22 cellular contexts compared by ENCODE assay signal in the genomic region with DNA sequence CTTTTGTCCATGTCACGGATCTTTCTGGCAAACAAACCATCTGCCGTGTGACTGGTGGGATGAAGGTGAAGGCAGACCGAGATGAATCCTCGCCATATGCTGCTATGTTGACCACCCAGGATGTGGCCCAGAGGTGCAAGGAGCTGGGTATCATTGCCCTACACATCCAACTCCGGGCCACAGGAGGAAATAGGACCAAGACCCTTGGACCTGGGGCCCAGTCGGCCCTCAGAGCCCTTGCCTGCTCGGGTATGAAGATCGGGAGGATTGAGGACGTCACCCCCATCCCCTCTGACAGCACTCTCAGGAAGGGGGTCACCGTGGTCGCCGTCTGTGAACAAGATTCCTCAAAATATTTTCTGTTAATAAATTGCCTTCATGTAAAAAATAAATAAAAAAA. TPM values are rescaled to one million over a fixed set of nuclear protein-coding genes. Genes with fewer than 3 reads are reported as not detected.
"Had no signal": no experiment of that assay in that cellular context is flagged by ENCODE, and none has a peak within 500 bp of the region (broad histone marks: within the 10 kb centered on the region; RNA-seq: fewer than 3 reads in every experiment).

No MANE protein-coding gene starts in this region.

- H3K9me3 ChIP-seq: ascending aorta, right atrium auricular region, tibial nerve had no signal

- DNase-seq: activated CD4-positive, alpha-beta memory T cell treated with anti-CD3 and anti-CD28 coated beads for 36 hours; activated T-cell treated with anti-CD3 and anti-CD28 coated beads for 4 hours; dermis blood vessel endothelial cell; effector memory CD4-positive, alpha-beta T cell; foreskin keratinocyte; glutamatergic neuron; midbrain; nephron progenitor cell; occipital lobe; stimulated activated CD4-positive, alpha-beta T cell treated with anti-CD3 and anti-CD28 coated beads, Interleukin-2, amount 100 ng/mL, for 24 hours; stimulated activated naive CD4-positive, alpha-beta T cell treated with Interleukin-2 at 50 U/mL for 16 hours; SW 1271 had no signal

- H3K27me3 ChIP-seq: ascending aorta, foreskin keratinocyte, right atrium auricular region, tibial nerve had no signal

- ATAC-seq: foreskin keratinocyte had no signal

- H3K27ac Mint-ChIP-seq: activated CD4-positive, alpha-beta memory T cell treated with anti-CD3 and anti-CD28 coated beads for 36 hours; activated T-helper 1 cell treated with anti-CD3 and anti-CD28 coated beads, Interleukin-12 subunit alpha, Interleukin-12 subunit beta, Interleukin-2, Interleukin-4 antibody, amounts not matched to agents 30 ng/mL and 10 ng/mL and 1 ng/mL, durations not matched to agents 14 hours and 24 hours and 36 hours; nephron progenitor cell; progenitor cell of endocrine pancreas had no signal

- H3K36me3 ChIP-seq: ascending aorta, right atrium auricular region had no signal

- H3K9me3 Mint-ChIP-seq: activated CD4-positive, alpha-beta memory T cell treated with anti-CD3 and anti-CD28 coated beads for 36 hours; activated T-helper 1 cell treated with anti-CD3 and anti-CD28 coated beads, Interleukin-12 subunit alpha, Interleukin-12 subunit beta, Interleukin-2, Interleukin-4 antibody, amounts not matched to agents 30 ng/mL and 10 ng/mL and 1 ng/mL, durations not matched to agents 14 hours and 24 hours and 36 hours; nephron progenitor cell had no signal

- H3K27me3 Mint-ChIP-seq: activated CD4-positive, alpha-beta memory T cell treated with anti-CD3 and anti-CD28 coated beads for 36 hours; progenitor cell of endocrine pancreas had no signal

- H3K4me3 Mint-ChIP-seq: activated CD4-positive, alpha-beta memory T cell treated with anti-CD3 and anti-CD28 coated beads for 36 hours; activated T-helper 1 cell treated with anti-CD3 and anti-CD28 coated beads, Interleukin-12 subunit alpha, Interleukin-12 subunit beta, Interleukin-2, Interleukin-4 antibody, amounts not matched to agents 30 ng/mL and 10 ng/mL and 1 ng/mL, durations not matched to agents 14 hours and 24 hours and 36 hours; nephron progenitor cell had no signal

- H3K27ac ChIP-seq: foreskin keratinocyte, right atrium auricular region had no signal

- H3K4me3 ChIP-seq: ascending aorta, right atrium auricular region, tibial nerve had no signal

RNA-seq across cellular contexts. Expression of a gene that starts 56.4 kb away (rescaled TPM):
- total RNA-seq: activated T-helper 1 cell treated with anti-CD3 and anti-CD28 coated beads, Interleukin-12 subunit alpha, Interleukin-12 subunit beta, Interleukin-2, Interleukin-4 antibody, amounts not matched to agents 30 ng/mL and 10 ng/mL and 1 ng/mL, durations not matched to agents 14 hours and 24 hours and 36 hours; ascending aorta; dermis blood vessel endothelial cell; foreskin keratinocyte; lung microvascular endothelial cell; progenitor cell of endocrine pancreas; right atrium auricular region; skeletal muscle tissue; T-helper 2 cell treated with Interferon-gamma antibody and Interleukin-4, amounts not matched to agents 100 ng/mL and 5 ng/mL, for 36 hours; tibial nerve had no signal
- polyA plus RNA-seq: adipose tissue, foreskin keratinocyte, keratinocyte had no signal
